In genomic region chr4:123037809-123038208, GRCh38 we compare ENCODE assay signal across 15 cellular contexts.
DNase-seq lines count a peak whose midpoint lies in the region; ATAC-seq and TF ChIP-seq lines count a peak whose summit lies in the region.
"Had no signal": no experiment of that assay in that cellular context is flagged by ENCODE, and none has a peak within 500 bp of the region (broad histone marks: within the 10 kb centered on the region; RNA-seq: fewer than 3 reads in every experiment).

No MANE protein-coding gene starts in this region.

- no peak for ATAC-seq in omental fat pad (ENCODE audit: low FRiP score)
- ATAC-seq: activated naive CD8-positive, alpha-beta T cell treated with anti-CD3 and anti-CD28 coated beads, Interleukin-2, amount 50 U/mL, for 24 hours; esophagus mucosa had no signal

- no peak for TF ChIP-seq CTCF in osteoblast (IDR thresholded peaks at IDR 0.05; ENCODE audit: extremely low read depth, low read depth, low read length)
- no peak for TF ChIP-seq CTCF in omental fat pad (IDR thresholded peaks at IDR 0.05)

- DNase-seq in EH (ENCODE audit: low read depth) (peak; percentile 77), M059J (ENCODE audit: low read depth) (peak; percentile 80), fibroblast of gingiva (ENCODE audit: low read depth) (peak; percentile 30), osteoblast (ENCODE audit: insufficient read length, low spot score, missing footprints) (peak; percentile 65), NCI-H1694 (lab: John Stamatoyannopoulos, UW) (no peak), LoVo (ENCODE audit: low spot score) (no peak), medulla oblongata (ENCODE audit: extremely low spot score) (no peak), omental fat pad (ENCODE audit: low spot score) (no peak)
- DNase-seq: activated CD4-positive, alpha-beta T cell treated with anti-CD3 and anti-CD28 coated beads, Interleukin-2, amount 10 ng/mL, durations not matched to agents 7 days and 5 days; activated naive CD8-positive, alpha-beta T cell treated with anti-CD3 and anti-CD28 coated beads, Interleukin-2, amount 50 U/mL, for 24 hours; activated T-cell treated with anti-CD3 and anti-CD28 coated beads, Interleukin-2, amount 50 U/mL, for 24 hours; DMS153; mesendoderm had no signal

- no peaks in the 10 kb centered on the region for H3K9me3 ChIP-seq in osteoblast (ENCODE audit: low read depth, low read length)

- no peak overlapping the region for H3K4me3 ChIP-seq in osteoblast (ENCODE audit: insufficient read depth, low read length)
- H3K4me3 ChIP-seq: BLaER1 had no signal

- no peaks in the 10 kb centered on the region for H3K27me3 ChIP-seq in osteoblast (ENCODE audit: insufficient read depth, low read length)
- H3K27me3 ChIP-seq: BLaER1 had no signal

- no peak overlapping the region for H3K27ac ChIP-seq in osteoblast (ENCODE audit: low read depth, low read length)
- H3K27ac ChIP-seq: BLaER1 had no signal

- no peak overlapping the region for H2AFZ ChIP-seq in osteoblast (ENCODE audit: low read length)

- no peaks in the 10 kb centered on the region for H3K36me3 ChIP-seq in osteoblast (ENCODE audit: insufficient read depth, low read length)

- H3K79me2 ChIP-seq in osteoblast (ENCODE audit: insufficient read depth, low read length) = no peaks in the 10 kb centered on the region

- no peak overlapping the region for H3K4me2 ChIP-seq in osteoblast (ENCODE audit: insufficient read depth, low read length)
- H3K4me2 ChIP-seq: BLaER1 had no signal

- peaks cover 5% of the 10 kb centered on the region for H3K4me1 ChIP-seq in osteoblast (ENCODE audit: insufficient read depth, low read length)
- H3K4me1 ChIP-seq: BLaER1 had no signal

- no peaks in the 10 kb centered on the region for H4K20me1 ChIP-seq in osteoblast (ENCODE audit: insufficient read depth, low read length)
- H4K20me1 ChIP-seq: BLaER1 had no signal

Comparison
In these comparisons a context has a peak if more than half of its experiments do, and no peak if none do; other contexts are left out.
1. DNase-seq: peak in EH (single experiment), M059J (single experiment), fibroblast of gingiva (single experiment) and osteoblast (single experiment); none in NCI-H1694 (single experiment), LoVo (single experiment), medulla oblongata (single experiment) and omental fat pad (single experiment).